ENCODE assay signal across 8 cellular contexts in the genomic region with DNA sequence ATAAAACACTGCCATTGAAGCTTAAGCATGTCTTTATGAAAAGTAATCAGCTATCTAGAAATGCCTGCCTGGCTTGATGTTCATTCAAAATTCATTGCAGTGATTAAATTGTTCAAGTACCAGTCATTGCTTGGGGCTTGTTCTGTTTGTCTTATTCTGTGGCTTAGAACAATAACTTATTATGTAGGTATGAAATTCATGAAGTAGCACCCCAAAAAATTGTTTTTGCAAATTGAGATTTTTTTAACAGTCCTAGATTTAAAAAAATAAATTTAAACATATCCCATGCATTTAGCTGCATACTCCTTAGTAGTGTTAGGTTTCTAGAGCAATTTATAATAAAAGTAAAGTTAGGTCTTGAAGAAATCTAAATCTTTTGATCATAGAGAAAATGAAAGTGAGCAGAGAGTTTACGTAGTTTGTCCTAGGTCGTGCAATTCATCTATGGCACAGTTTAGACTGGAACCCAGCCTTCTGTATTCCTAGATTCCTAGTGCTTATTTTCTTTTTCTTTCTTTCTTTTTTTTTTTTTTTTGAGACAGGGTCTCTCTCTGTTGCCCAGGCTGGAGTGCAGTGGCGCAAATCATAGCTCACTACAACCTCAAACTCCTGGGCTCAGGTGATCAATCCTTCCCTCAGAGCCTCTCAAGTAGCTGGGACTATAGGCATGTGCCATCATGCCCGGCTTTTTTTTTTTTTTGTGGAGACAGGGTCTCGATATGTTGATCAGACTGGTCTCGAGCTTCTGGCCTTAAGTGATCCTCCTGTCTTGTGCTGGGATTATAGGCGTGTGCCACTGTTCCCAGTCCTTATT. TPM values are rescaled to one million over a fixed set of nuclear protein-coding genes. Genes with fewer than 3 reads are reported as not detected.
DNase-seq lines count a peak whose midpoint lies in the region; TF ChIP-seq lines count a peak whose summit lies in the region.

No MANE protein-coding gene starts in this region.

- peak overlapping the region; percentile 32 to 98 (median 55) for H3K27ac ChIP-seq in stomach

- TF ChIP-seq CTCF in epithelial cell of proximal tubule (conservative IDR thresholded peaks at IDR 0.05; ENCODE audit: low read depth, low read length) (no peak), stomach (IDR thresholded peaks at IDR 0.05) (no peak)

- H3K9me3 Mint-ChIP-seq in activated CD4-positive, alpha-beta T cell treated with anti-CD3 and anti-CD28 coated beads, Interleukin-2, amount 10 ng/mL, durations not matched to agents 24 days and 14 days, result no peaks in the 10 kb centered on the region

- no peaks in the 10 kb centered on the region for H3K9me3 ChIP-seq in stomach

- 27 to 41% (median 36%) methylated on average over 7 of the region's 7 CpGs for WGBS in stomach, 5 donors

- H3K4me3 ChIP-seq in epithelial cell of proximal tubule (ENCODE audit: low read depth, low read length) (peak overlapping the region; percentile 28), stomach (peak overlapping the region in 3 of 4 donors; percentile 19 to 28 (median 27))

- H3K4me1 Mint-ChIP-seq in activated CD4-positive, alpha-beta T cell treated with anti-CD3 and anti-CD28 coated beads, Interleukin-2, amount 10 ng/mL, durations not matched to agents 24 days and 14 days, result peaks cover 51% of the 10 kb centered on the region

- in situ Hi-C loops in SK-MEL-5 (cut with HindIII; ENCODE audit: low pct_unique_long_range_greater_than_20kb, low sequenced_read_pairs), result no loop called here

- H3K4me3 Mint-ChIP-seq in activated CD4-positive, alpha-beta T cell treated with anti-CD3 and anti-CD28 coated beads, Interleukin-2, amount 10 ng/mL, durations not matched to agents 24 days and 14 days, result peak overlapping the region; percentile 71

- no peak for TF ChIP-seq EP300 in stomach (IDR thresholded peaks at IDR 0.05)

- H3K4me1 ChIP-seq in stomach, result peaks cover 28 to 83% (median 67%) of the 10 kb centered on the region in 4 donors

- no peaks in the 10 kb centered on the region for H3K36me3 ChIP-seq in stomach

- peak; percentile 61 for DNase-seq in activated CD4-positive, alpha-beta T cell treated with anti-CD3 and anti-CD28 coated beads, Interleukin-2, amount 10 ng/mL, durations not matched to agents 24 days and 14 days
- DNase-seq in activated CD4-positive, alpha-beta T cell treated with anti-CD3 and anti-CD28 coated beads for 1 hour, result no peak
- DNase-seq in SK-MEL-5 (ENCODE audit: low read depth, low spot score) (peak; percentile 37), epithelial cell of proximal tubule (ENCODE audit: low read depth) (no peak), stomach (no peak), amniotic stem cell (lab: John Stamatoyannopoulos, UW) (no peak), T1000 (lab: John Stamatoyannopoulos, UW) (no peak)
- no peak for DNase-seq in activated CD4-positive, alpha-beta T cell treated with anti-CD3 and anti-CD28 coated beads, Interleukin-2, amount 50 U/mL, for 1 hour

- peak overlapping the region; percentile 76 for H3K27ac Mint-ChIP-seq in activated CD4-positive, alpha-beta T cell treated with anti-CD3 and anti-CD28 coated beads, Interleukin-2, amount 10 ng/mL, durations not matched to agents 24 days and 14 days

- H3K36me3 Mint-ChIP-seq in activated CD4-positive, alpha-beta T cell treated with anti-CD3 and anti-CD28 coated beads, Interleukin-2, amount 10 ng/mL, durations not matched to agents 24 days and 14 days (ENCODE audit: low read depth), result peaks cover 22% of the 10 kb centered on the region

- no peaks in the 10 kb centered on the region for H3K27me3 Mint-ChIP-seq in activated CD4-positive, alpha-beta T cell treated with anti-CD3 and anti-CD28 coated beads, Interleukin-2, amount 10 ng/mL, durations not matched to agents 24 days and 14 days

- intact Hi-C loops in activated CD4-positive, alpha-beta T cell treated with anti-CD3 and anti-CD28 coated beads, Interleukin-2, amount 10 ng/mL, durations not matched to agents 24 days and 14 days (cut with micrococcal nuclease), result loop anchor here (5.0 to 10.0 kb wide), 3 partner anchors 211 to 1972 kb away; no protein-coding TSS in a partner anchor
- intact Hi-C loops in stomach (cut with DNase I; ENCODE audit: low total_unique reads), result no loop called here

- H3K27me3 ChIP-seq in stomach, result no peaks in the 10 kb centered on the region

- no peak for TF ChIP-seq POLR2A in stomach (IDR thresholded peaks at IDR 0.05)

RNA-seq across cellular contexts. Expression of a gene that starts 9.3 kb away (rescaled TPM):
- 51.8 and 54.9 TPM in 2 replicates for total RNA-seq in activated CD4-positive, alpha-beta T cell treated with anti-CD3 and anti-CD28 coated beads, Interleukin-2, amount 10 ng/mL, durations not matched to agents 24 days and 14 days
- total RNA-seq in SK-MEL-5 (2014; rRNA removed; shearing (Covaris generic)), result 14.6 and 16.3 TPM in 2 replicates
- 9.2 and 10.2 TPM in 2 replicates for polyA plus RNA-seq in SK-MEL-5 (2015; cell fraction: cytosol; rRNA removed)
- 20.8 and 22.6 TPM in 2 replicates for polyA plus RNA-seq in SK-MEL-5 (2015; cell fraction: nucleus; rRNA removed)
- total RNA-seq in epithelial cell of proximal tubule (19.1 and 20.4 TPM in 2 replicates), stomach (10 to 100 TPM in 4 of 5 donors, 1 to 10 TPM in 1; 6.4 to 57.6 (median 34.1) TPM)
- polyA plus RNA-seq in stomach, result 10 to 100 TPM; 11.0 to 25.1 (median 12.7) TPM

RNA-seq across cellular contexts. Expression of a gene that starts 9.4 kb away (rescaled TPM):
- 0.26 and 2.7 TPM in 2 replicates for total RNA-seq in activated CD4-positive, alpha-beta T cell treated with anti-CD3 and anti-CD28 coated beads, Interleukin-2, amount 10 ng/mL, durations not matched to agents 24 days and 14 days
- total RNA-seq in SK-MEL-5 (2014; rRNA removed; shearing (Covaris generic)), result 0.05 and 0.40 TPM in 2 replicates
- 0.06 and 0.44 TPM in 2 replicates for polyA plus RNA-seq in SK-MEL-5 (2015; cell fraction: cytosol; rRNA removed)
- 0.76 and 0.84 TPM in 2 replicates for polyA plus RNA-seq in SK-MEL-5 (2015; cell fraction: nucleus; rRNA removed)
- total RNA-seq in epithelial cell of proximal tubule (0.94 and 7.1 TPM in 2 replicates), stomach (1 to 10 TPM in 4 of 5 donors, not detected in 1; 6.2 to 9.5 (median 8.0) TPM)
- 1 to 10 TPM in 2 of 3 donors, under 1 TPM in 1; 0.44 to 2.4 (median 2.1) TPM for polyA plus RNA-seq in stomach

Comparison
In these comparisons a context has a peak if more than half of its experiments do, and no peak if none do; other contexts are left out.
1. DNase-seq: peak in activated CD4-positive, alpha-beta T cell treated with anti-CD3 and anti-CD28 coated beads, Interleukin-2, amount 10 ng/mL, durations not matched to agents 24 days and 14 days (single experiment) and SK-MEL-5 (single experiment); none in activated CD4-positive, alpha-beta T cell treated with anti-CD3 and anti-CD28 coated beads for 1 hour (single experiment), epithelial cell of proximal tubule (single experiment), stomach (single experiment), amniotic stem cell (single experiment), activated CD4-positive, alpha-beta T cell treated with anti-CD3 and anti-CD28 coated beads, Interleukin-2, amount 50 U/mL, for 1 hour (single experiment) and T1000 (single experiment).